Comparison of ENCODE assay signal across 2 cellular contexts in genomic region chr1:207753611-207754010, GRCh38.
TF ChIP-seq lines count a peak whose summit lies in the region.

No MANE protein-coding gene starts in this region.

TF ChIP-seq in A549, 52 proteins besides CTCF, POLR2A, EP300 and RAD21 (continued from another document):
- TF ChIP-seq HMGXB4 (CRISPR knock-in tag; IDR thresholded peaks at IDR 0.05; ENCODE audit: borderline replicate concordance) = no peak

TF ChIP-seq in K562, 482 proteins besides CTCF, POLR2A, EP300 and RAD21 (continued from another document):
- TF ChIP-seq CEBPZ (IDR thresholded peaks at IDR 0.05; ENCODE audit: borderline replicate concordance, low read depth, low read length) (no peak), CCAR2 (IDR thresholded peaks at IDR 0.05; ENCODE audit: low read depth, low read length) (no peak), HNRNPH1 (optimal IDR thresholded peaks at IDR 0.05; ENCODE audit: low read depth, low read length) (no peak), ZNF57 (CRISPR knock-in tag; IDR thresholded peaks at IDR 0.05) (no peak), ZNF124 (CRISPR knock-in tag; IDR thresholded peaks at IDR 0.05) (no peak), ZNF77 (CRISPR knock-in tag; IDR thresholded peaks at IDR 0.05) (no peak), MLLT1 (IDR thresholded peaks at IDR 0.05) (0 out of 4 replicates have a peak, but pooled peaks of 1 of the 2 experiments have one; percentile 2), ETV6 (IDR thresholded peaks at IDR 0.05; ENCODE audit: borderline replicate concordance in 1 of 2, low read depth in 2 of 2, low read length in 1 of 2) (no peak), ETV6 (CRISPR knock-in tag; IDR thresholded peaks at IDR 0.05; ENCODE audit: borderline replicate concordance) (no peak), ZNF316 (IDR thresholded peaks at IDR 0.05) (no peak), NCOR1 (IDR thresholded peaks at IDR 0.05) (peak; percentile 30; the same call in 1 of the 2 replicates), L3MBTL2 (IDR thresholded peaks at IDR 0.05) (no peak), MNT (conservative IDR thresholded peaks at IDR 0.05) (0 out of 4 replicates have a peak, but pooled peaks of 1 of the 2 experiments have one; percentile 20), MED1 (CRISPR knock-in tag; IDR thresholded peaks at IDR 0.05; ENCODE audit: borderline replicate concordance) (no peak), RFX5 (IDR thresholded peaks at IDR 0.05; ENCODE audit: low read depth, low read length) (peak; percentile 89), BCL6 (CRISPR knock-in tag; IDR thresholded peaks at IDR 0.05) (no peak), GTF2A2 (tag; IDR thresholded peaks at IDR 0.05) (no peak)
- TF ChIP-seq, protein P1, sequence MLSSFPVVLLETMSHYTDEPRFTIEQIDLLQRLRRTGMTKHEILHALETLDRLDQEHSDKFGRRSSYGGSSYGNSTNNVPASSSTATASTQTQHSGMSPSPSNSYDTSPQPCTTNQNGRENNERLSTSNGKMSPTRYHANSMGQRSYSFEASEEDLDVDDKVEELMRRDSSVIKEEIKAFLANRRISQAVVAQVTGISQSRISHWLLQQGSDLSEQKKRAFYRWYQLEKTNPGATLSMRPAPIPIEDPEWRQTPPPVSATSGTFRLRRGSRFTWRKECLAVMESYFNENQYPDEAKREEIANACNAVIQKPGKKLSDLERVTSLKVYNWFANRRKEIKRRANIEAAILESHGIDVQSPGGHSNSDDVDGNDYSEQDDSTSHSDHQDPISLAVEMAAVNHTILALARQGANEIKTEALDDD (IDR thresholded peaks at IDR 0.05) = no peak
